ENCODE assay signal across 33 cellular contexts in genomic region chr11:25702417-25702816, GRCh38.
"Had no signal": no experiment of that assay in that cellular context is flagged by ENCODE, and none has a peak within 500 bp of the region (broad histone marks: within the 10 kb centered on the region; RNA-seq: fewer than 3 reads in every experiment).

No MANE protein-coding gene starts in this region.

- H3K36me3 Mint-ChIP-seq: activated naive CD8-positive, alpha-beta T cell treated with anti-CD3 and anti-CD28 coated beads for 36 hours had no signal

- H3K4me3 Mint-ChIP-seq: activated CD4-positive, alpha-beta T cell treated with anti-CD3 and anti-CD28 coated beads, Interleukin-2, amount 10 ng/mL, durations not matched to agents 24 days and 14 days; activated CD8-positive, alpha-beta T cell treated with anti-CD3 and anti-CD28 coated beads for 36 hours; activated naive CD8-positive, alpha-beta T cell treated with anti-CD3 and anti-CD28 coated beads for 36 hours; activated T-cell treated with anti-CD3 and anti-CD28 coated beads, Interleukin-2, amount 50 U/mL, for 72 hours; activated T-helper 17 cell treated with anti-CD3 and anti-CD28 coated beads, Interleukin-2, amount 50 U/mL, for 72 hours had no signal

- ATAC-seq: activated CD8-positive, alpha-beta T cell treated with anti-CD3 and anti-CD28 coated beads for 36 hours; activated T-cell treated with anti-CD3 and anti-CD28 coated beads, Interleukin-2, amount 50 U/mL, for 72 hours; activated T-helper 17 cell treated with anti-CD3 and anti-CD28 coated beads, Interleukin-2, amount 50 U/mL, for 72 hours; body of pancreas; PC-3; Right ventricle myocardium inferior had no signal

- H3K36me3 ChIP-seq: breast epithelium, MG63, Peyer's patch, WERI-Rb-1 had no signal

- H3K27ac ChIP-seq: body of pancreas, breast epithelium, Peyer's patch, RWPE1, WERI-Rb-1 had no signal

- H3K27ac Mint-ChIP-seq: activated CD4-positive, alpha-beta T cell treated with anti-CD3 and anti-CD28 coated beads, Interleukin-2, amount 10 ng/mL, durations not matched to agents 24 days and 14 days; activated CD8-positive, alpha-beta T cell treated with anti-CD3 and anti-CD28 coated beads for 36 hours; activated naive CD8-positive, alpha-beta T cell treated with anti-CD3 and anti-CD28 coated beads for 36 hours; activated T-cell treated with anti-CD3 and anti-CD28 coated beads, Interleukin-2, amount 50 U/mL, for 72 hours; activated T-helper 17 cell treated with anti-CD3 and anti-CD28 coated beads, Interleukin-2, amount 50 U/mL, for 72 hours had no signal

- H3K4me1 ChIP-seq: body of pancreas, breast epithelium, Peyer's patch had no signal

- H3K27me3 Mint-ChIP-seq: activated CD4-positive, alpha-beta T cell treated with anti-CD3 and anti-CD28 coated beads, Interleukin-2, amount 10 ng/mL, durations not matched to agents 24 days and 14 days; activated CD8-positive, alpha-beta T cell treated with anti-CD3 and anti-CD28 coated beads for 36 hours; activated naive CD8-positive, alpha-beta T cell treated with anti-CD3 and anti-CD28 coated beads for 36 hours; activated T-helper 17 cell treated with anti-CD3 and anti-CD28 coated beads, Interleukin-2, amount 50 U/mL, for 72 hours had no signal

- H3K4me3 ChIP-seq: body of pancreas, breast epithelium, MG63, Peyer's patch had no signal

- H3K4me1 Mint-ChIP-seq: activated CD4-positive, alpha-beta T cell treated with anti-CD3 and anti-CD28 coated beads, Interleukin-2, amount 10 ng/mL, durations not matched to agents 24 days and 14 days; activated naive CD8-positive, alpha-beta T cell treated with anti-CD3 and anti-CD28 coated beads for 36 hours; activated T-helper 17 cell treated with anti-CD3 and anti-CD28 coated beads, Interleukin-2, amount 50 U/mL, for 72 hours had no signal

- H3K9me3 ChIP-seq: body of pancreas, breast epithelium, MG63, Peyer's patch had no signal

- H3K27me3 ChIP-seq: body of pancreas, breast epithelium, MG63, Peyer's patch had no signal

- DNase-seq: activated CD4-positive, alpha-beta T cell treated with anti-CD3 and anti-CD28 coated beads, Interleukin-2, amount 10 ng/mL, durations not matched to agents 24 days and 14 days; activated CD4-positive, alpha-beta T cell treated with anti-CD3 and anti-CD28 coated beads, Interleukin-2, amount 50 U/mL, for 4 hours; activated CD8-positive, alpha-beta T cell treated with anti-CD3 and anti-CD28 coated beads for 36 hours; activated effector memory CD4-positive, alpha-beta T cell treated with anti-CD3 and anti-CD28 coated beads, Interleukin-2, amount 50 U/mL, for 16 hours; activated naive CD4-positive, alpha-beta T cell; activated naive CD4-positive, alpha-beta T cell treated with anti-CD3 and anti-CD28 coated beads, Interleukin-2, amount 50 U/mL, for 16 hours; activated naive CD8-positive, alpha-beta T cell treated with anti-CD3 and anti-CD28 coated beads for 36 hours; activated T-cell treated with anti-CD3 and anti-CD28 coated beads, Interleukin-2, amount 50 U/mL, for 1 hour; activated T-cell treated with anti-CD3 and anti-CD28 coated beads, Interleukin-2, amount 50 U/mL, for 72 hours; amniotic stem cell; aorta; body of pancreas; Kasumi-1; KG1; MG63; MV-4-11; NCI-H1092; NCI-H1436 treated with DMSO at 0.1 percent for 48 hours; NCI-H1694 treated with DMSO at 0.1 percent for 48 hours; NCI-H2029; NCI-H345; NCI-H524 treated with DMSO at 0.1 percent for 48 hours; PC-3; Peyer's patch; SIG-M5; SW 1271; T-helper 1 cell; T1000; WERI-Rb-1 had no signal
